Comparison of ENCODE assay signal across 1 cellular context in the genomic region with DNA sequence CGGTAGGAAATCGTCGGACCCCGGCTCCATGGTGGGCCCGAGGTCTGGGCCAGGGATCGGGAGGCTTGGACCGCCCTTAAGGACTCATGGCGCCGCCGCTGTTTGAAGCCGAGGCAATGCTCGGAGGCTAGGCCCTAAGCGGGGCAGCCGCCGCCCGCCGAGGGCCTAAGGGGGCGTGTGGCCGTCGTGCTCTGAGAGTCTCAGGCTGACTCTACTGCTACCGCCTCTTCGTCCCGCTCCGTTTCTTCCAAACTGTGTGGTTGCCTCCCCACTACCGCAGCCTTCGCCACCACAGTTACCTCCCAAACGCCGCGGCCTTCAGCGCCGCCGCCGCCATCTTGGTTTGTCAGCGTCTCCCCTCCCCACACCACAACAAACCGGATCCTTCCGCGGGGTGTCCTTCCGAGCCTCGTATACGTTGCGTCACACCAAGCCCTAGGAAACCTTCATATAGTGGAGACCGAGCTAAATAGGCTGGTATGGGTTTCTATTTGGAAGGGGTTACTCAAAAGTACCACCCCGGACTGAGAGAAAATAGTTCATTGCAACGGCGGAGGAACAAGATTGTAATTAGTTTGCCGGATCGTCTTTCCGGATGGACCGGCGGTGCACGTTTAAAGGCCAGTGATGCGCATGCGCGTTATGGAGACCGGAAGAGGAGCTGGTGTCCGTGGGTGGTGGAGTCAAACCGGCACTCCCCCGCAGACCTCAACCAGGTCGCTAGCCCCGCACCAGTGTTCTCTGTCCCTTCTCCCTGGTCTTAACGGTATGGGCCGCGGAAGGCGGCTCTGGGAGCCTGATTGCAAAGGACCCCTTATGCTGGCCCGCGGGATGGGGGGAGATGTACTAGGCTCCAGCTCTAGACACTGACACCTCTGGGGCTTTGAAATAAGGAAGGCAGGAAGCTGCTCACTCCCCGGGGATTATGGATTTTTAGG.
TF ChIP-seq lines count a peak whose summit lies in the region.

A gene (minus strand): TSS at position 348 of the 938 bp plus-strand sequence. CDS start 318 bp downstream, at position 30.

TF ChIP-seq in A549, 52 proteins besides CTCF, POLR2A, EP300 and RAD21 (continued from another document):
- TF ChIP-seq, protein P1, sequence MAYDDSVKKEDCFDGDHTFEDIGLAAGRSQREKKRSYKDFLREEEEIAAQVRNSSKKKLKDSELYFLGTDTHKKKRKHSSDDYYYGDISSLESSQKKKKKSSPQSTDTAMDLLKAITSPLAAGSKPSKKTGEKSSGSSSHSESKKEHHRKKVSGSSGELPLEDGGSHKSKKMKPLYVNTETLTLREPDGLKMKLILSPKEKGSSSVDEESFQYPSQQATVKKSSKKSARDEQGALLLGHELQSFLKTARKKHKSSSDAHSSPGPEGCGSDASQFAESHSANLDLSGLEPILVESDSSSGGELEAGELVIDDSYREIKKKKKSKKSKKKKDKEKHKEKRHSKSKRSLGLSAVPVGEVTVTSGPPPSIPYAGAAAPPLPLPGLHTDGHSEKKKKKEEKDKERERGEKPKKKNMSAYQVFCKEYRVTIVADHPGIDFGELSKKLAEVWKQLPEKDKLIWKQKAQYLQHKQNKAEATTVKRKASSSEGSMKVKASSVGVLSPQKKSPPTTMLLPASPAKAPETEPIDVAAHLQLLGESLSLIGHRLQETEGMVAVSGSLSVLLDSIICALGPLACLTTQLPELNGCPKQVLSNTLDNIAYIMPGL (CRISPR knock-in tag; IDR thresholded peaks at IDR 0.05; ENCODE audit: borderline replicate concordance), result peak; percentile 59; the same call in 1 of the 2 replicates
- peak; percentile 87 for TF ChIP-seq PHF8 (IDR thresholded peaks at IDR 0.05; ENCODE audit: borderline replicate concordance, low read depth)
- TF ChIP-seq TFCP2L1 (CRISPR knock-in tag; IDR thresholded peaks at IDR 0.05), result no peak
- TF ChIP-seq, protein P2, sequence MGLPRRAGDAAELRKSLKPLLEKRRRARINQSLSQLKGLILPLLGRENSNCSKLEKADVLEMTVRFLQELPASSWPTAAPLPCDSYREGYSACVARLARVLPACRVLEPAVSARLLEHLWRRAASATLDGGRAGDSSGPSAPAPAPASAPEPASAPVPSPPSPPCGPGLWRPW (IDR thresholded peaks at IDR 0.05), result no peak
- peak; percentile 77 to 93; a peak in 4 of 5 replicates for TF ChIP-seq JUN (IDR thresholded peaks at IDR 0.05)
- 0 out of 2 replicates have a peak, but pooled peaks have one; percentile 65 for TF ChIP-seq TP53 (CRISPR knock-in tag; IDR thresholded peaks at IDR 0.05)
- TF ChIP-seq, protein P3, sequence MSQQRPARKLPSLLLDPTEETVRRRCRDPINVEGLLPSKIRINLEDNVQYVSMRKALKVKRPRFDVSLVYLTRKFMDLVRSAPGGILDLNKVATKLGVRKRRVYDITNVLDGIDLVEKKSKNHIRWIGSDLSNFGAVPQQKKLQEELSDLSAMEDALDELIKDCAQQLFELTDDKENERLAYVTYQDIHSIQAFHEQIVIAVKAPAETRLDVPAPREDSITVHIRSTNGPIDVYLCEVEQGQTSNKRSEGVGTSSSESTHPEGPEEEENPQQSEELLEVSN (IDR thresholded peaks at IDR 0.05; ENCODE audit: borderline replicate concordance, low read depth), result no peak
- peak; percentile 79 for TF ChIP-seq CHD2 (IDR thresholded peaks at IDR 0.05; ENCODE audit: low read length, partially characterized antibody)
- TF ChIP-seq KDM1A (IDR thresholded peaks at IDR 0.05; ENCODE audit: low read depth), result no peak
- TF ChIP-seq, protein P4, sequence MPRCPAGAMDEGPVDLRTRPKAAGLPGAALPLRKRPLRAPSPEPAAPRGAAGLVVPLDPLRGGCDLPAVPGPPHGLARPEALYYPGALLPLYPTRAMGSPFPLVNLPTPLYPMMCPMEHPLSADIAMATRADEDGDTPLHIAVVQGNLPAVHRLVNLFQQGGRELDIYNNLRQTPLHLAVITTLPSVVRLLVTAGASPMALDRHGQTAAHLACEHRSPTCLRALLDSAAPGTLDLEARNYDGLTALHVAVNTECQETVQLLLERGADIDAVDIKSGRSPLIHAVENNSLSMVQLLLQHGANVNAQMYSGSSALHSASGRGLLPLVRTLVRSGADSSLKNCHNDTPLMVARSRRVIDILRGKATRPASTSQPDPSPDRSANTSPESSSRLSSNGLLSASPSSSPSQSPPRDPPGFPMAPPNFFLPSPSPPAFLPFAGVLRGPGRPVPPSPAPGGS (IDR thresholded peaks at IDR 0.05), result peak; percentile 59; the same call in 1 of the 3 replicates
- TF ChIP-seq ZFP36 (IDR thresholded peaks at IDR 0.05; ENCODE audit: borderline replicate concordance, partially characterized antibody), result no peak
- no peak for TF ChIP-seq SMC3 (IDR thresholded peaks at IDR 0.05)
- TF ChIP-seq ZC3H11A (IDR thresholded peaks at IDR 0.05), result no peak
- TF ChIP-seq HOXB13 (CRISPR knock-in tag; IDR thresholded peaks at IDR 0.05; ENCODE audit: low read depth), result peak; percentile 40; the same call in 1 of the 2 replicates
- TF ChIP-seq RNF2 (IDR thresholded peaks at IDR 0.05; ENCODE audit: borderline replicate concordance, low read depth), result no peak
- TF ChIP-seq POLR2AphosphoS2 (conservative IDR thresholded peaks at IDR 0.05; ENCODE audit: low read length), result no peak
- TF ChIP-seq GATA3 (IDR thresholded peaks at IDR 0.05; ENCODE audit: borderline replicate concordance), result no peak
- TF ChIP-seq FOSL2 (IDR thresholded peaks at IDR 0.05), result no peak
- TF ChIP-seq FOSL2 (CRISPR knock-in tag; IDR thresholded peaks at IDR 0.05), result 0 out of 2 replicates have a peak, but pooled peaks have one; percentile 34
- TF ChIP-seq RCOR1 (IDR thresholded peaks at IDR 0.05; ENCODE audit: low read depth, low read length), result no peak
- TF ChIP-seq CHD4 (IDR thresholded peaks at IDR 0.05; ENCODE audit: borderline replicate concordance), result no peak
- TF ChIP-seq CBX8 (IDR thresholded peaks at IDR 0.05), result no peak
- TF ChIP-seq MYC (IDR thresholded peaks at IDR 0.05; ENCODE audit: borderline replicate concordance, low read length), result no peak
- peak; percentile 64 for TF ChIP-seq KDM5A (IDR thresholded peaks at IDR 0.05)
- TF ChIP-seq, protein P5, sequence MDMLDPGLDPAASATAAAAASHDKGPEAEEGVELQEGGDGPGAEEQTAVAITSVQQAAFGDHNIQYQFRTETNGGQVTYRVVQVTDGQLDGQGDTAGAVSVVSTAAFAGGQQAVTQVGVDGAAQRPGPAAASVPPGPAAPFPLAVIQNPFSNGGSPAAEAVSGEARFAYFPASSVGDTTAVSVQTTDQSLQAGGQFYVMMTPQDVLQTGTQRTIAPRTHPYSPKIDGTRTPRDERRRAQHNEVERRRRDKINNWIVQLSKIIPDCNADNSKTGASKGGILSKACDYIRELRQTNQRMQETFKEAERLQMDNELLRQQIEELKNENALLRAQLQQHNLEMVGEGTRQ (IDR thresholded peaks at IDR 0.05), result no peak
- TF ChIP-seq, protein P6, sequence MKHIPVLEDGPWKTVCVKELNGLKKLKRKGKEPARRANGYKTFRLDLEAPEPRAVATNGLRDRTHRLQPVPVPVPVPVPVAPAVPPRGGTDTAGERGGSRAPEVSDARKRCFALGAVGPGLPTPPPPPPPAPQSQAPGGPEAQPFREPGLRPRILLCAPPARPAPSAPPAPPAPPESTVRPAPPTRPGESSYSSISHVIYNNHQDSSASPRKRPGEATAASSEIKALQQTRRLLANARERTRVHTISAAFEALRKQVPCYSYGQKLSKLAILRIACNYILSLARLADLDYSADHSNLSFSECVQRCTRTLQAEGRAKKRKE (CRISPR knock-in tag; IDR thresholded peaks at IDR 0.05; ENCODE audit: low read depth), result no peak
- TF ChIP-seq, protein P7, sequence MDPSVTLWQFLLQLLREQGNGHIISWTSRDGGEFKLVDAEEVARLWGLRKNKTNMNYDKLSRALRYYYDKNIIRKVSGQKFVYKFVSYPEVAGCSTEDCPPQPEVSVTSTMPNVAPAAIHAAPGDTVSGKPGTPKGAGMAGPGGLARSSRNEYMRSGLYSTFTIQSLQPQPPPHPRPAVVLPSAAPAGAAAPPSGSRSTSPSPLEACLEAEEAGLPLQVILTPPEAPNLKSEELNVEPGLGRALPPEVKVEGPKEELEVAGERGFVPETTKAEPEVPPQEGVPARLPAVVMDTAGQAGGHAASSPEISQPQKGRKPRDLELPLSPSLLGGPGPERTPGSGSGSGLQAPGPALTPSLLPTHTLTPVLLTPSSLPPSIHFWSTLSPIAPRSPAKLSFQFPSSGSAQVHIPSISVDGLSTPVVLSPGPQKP (IDR thresholded peaks at IDR 0.05; ENCODE audit: low read depth, low read length), result no peak
